In genomic region chr13:36919206-36919832, GRCh38 we compare ENCODE assay signal across 8 cellular contexts. TPM values are rescaled to one million over a fixed set of nuclear protein-coding genes. Genes with fewer than 3 reads are reported as not detected.
DNase-seq lines count a peak whose midpoint lies in the region; ATAC-seq and TF ChIP-seq lines count a peak whose summit lies in the region.

No MANE protein-coding gene starts in this region.

- H3K4me3 Mint-ChIP-seq in activated T-helper 17 cell treated with anti-CD3 and anti-CD28 coated beads, Interleukin-2, amount 50 U/mL, for 72 hours = peak overlapping the region; percentile 30

- ATAC-seq in GM18511 (IDR thresholded peaks at IDR 0.05; ENCODE audit: unreplicated experiment) (peak; percentile 39), heart right ventricle (peak; percentile 40 to 80 (median 69)), GM18858 (IDR thresholded peaks at IDR 0.05; ENCODE audit: unreplicated experiment) (no peak), HG03378 (IDR thresholded peaks at IDR 0.05; ENCODE audit: unreplicated experiment) (no peak)
- ATAC-seq in activated T-helper 17 cell treated with anti-CD3 and anti-CD28 coated beads, Interleukin-2, amount 50 U/mL, for 72 hours (replicated peaks) = peak; percentile 31

- WGBS in heart right ventricle, 2 donors = 0 to 1% methylated on average over 42 to 50 of the region's 50 CpGs
- WGBS in prostate gland = 1% methylated on average over 43 of the region's 50 CpGs

- H3K36me3 ChIP-seq in MG63 (no peaks in the 10 kb centered on the region), heart right ventricle (no peaks in the 10 kb centered on the region), prostate gland (no peaks in the 10 kb centered on the region)

- intact Hi-C loops in heart right ventricle (cut with DNase I) (no loop called here), prostate gland (cut with DNase I) (loop anchor here (5.0 kb wide), 1 partner anchor 42 kb away; no protein-coding TSS in a partner anchor)

- no peak overlapping the region for H3K27ac Mint-ChIP-seq in activated T-helper 17 cell treated with anti-CD3 and anti-CD28 coated beads, Interleukin-2, amount 50 U/mL, for 72 hours

- no peaks in the 10 kb centered on the region for H3K9me3 Mint-ChIP-seq in activated T-helper 17 cell treated with anti-CD3 and anti-CD28 coated beads, Interleukin-2, amount 50 U/mL, for 72 hours

- H3K4me1 Mint-ChIP-seq in activated T-helper 17 cell treated with anti-CD3 and anti-CD28 coated beads, Interleukin-2, amount 50 U/mL, for 72 hours = no peaks in the 10 kb centered on the region

- TF ChIP-seq CTCF in heart right ventricle (IDR thresholded peaks at IDR 0.05) (no peak), prostate gland (IDR thresholded peaks at IDR 0.05) (no peak)

- H3K27ac ChIP-seq in heart right ventricle (peak overlapping the region; percentile 38 to 80 (median 66)), prostate gland (peak overlapping the region; percentile 85 to 88)

- no peaks in the 10 kb centered on the region for H3K36me3 Mint-ChIP-seq in activated T-helper 17 cell treated with anti-CD3 and anti-CD28 coated beads, Interleukin-2, amount 50 U/mL, for 72 hours (ENCODE audit: low read depth)

- H3K4me3 ChIP-seq in MG63 (peak overlapping the region; percentile 62), heart right ventricle (peak overlapping the region; percentile 46 to 77 (median 70)), prostate gland (peak overlapping the region; percentile 59 to 67)

- no peak for TF ChIP-seq POLR2A in prostate gland (IDR thresholded peaks at IDR 0.05)

- no peaks in the 10 kb centered on the region for H3K9me3 ChIP-seq in MG63
- no peaks in the 10 kb centered on the region for H3K9me3 ChIP-seq in heart right ventricle
- H3K9me3 ChIP-seq in prostate gland = no peaks in the 10 kb centered on the region

- H3K4me1 ChIP-seq in heart right ventricle (peaks cover 0 to 27% (median 9%) of the 10 kb centered on the region in 9 donors), prostate gland (replicated peaks) (no peaks in the 10 kb centered on the region)

- H3K27me3 Mint-ChIP-seq in activated T-helper 17 cell treated with anti-CD3 and anti-CD28 coated beads, Interleukin-2, amount 50 U/mL, for 72 hours = peaks cover 52% of the 10 kb centered on the region

- DNase-seq in A172 (ENCODE audit: low spot score) (peak; percentile 7), MG63 (peak; percentile 74), heart right ventricle (peak; percentile 29 to 33), prostate gland (ENCODE audit: low spot score) (peak; percentile 55)

- H3K27me3 ChIP-seq in MG63 = no peaks in the 10 kb centered on the region
- peaks cover 0 to 58% (median 0%) of the 10 kb centered on the region in 7 donors for H3K27me3 ChIP-seq in heart right ventricle
- no peaks in the 10 kb centered on the region for H3K27me3 ChIP-seq in prostate gland (replicated peaks; ENCODE audit: insufficient read depth)

RNA-seq across cellular contexts. Expression of gene SMAD9, which starts 0.7 kb away (rescaled TPM):
- total RNA-seq in A172 (2014; rRNA removed; shearing (Covaris generic)) = 2.1 and 5.2 TPM in 2 replicates
- total RNA-seq in MG63 (2014; rRNA removed; shearing (Covaris generic); ENCODE audit: low replicate concordance) = 7.0 and 7.6 TPM in 2 replicates
- under 1 TPM in 1 of 2 donors, not detected in 1; 0.42 TPM for total RNA-seq in activated T-helper 17 cell treated with anti-CD3 and anti-CD28 coated beads, Interleukin-2, amount 50 U/mL, for 72 hours
- total RNA-seq in heart right ventricle (1 to 10 TPM; 2.4 to 7.8 (median 3.5) TPM), prostate gland (10 to 100 TPM; 25.1 to 30.7 TPM)
- polyA plus RNA-seq in heart right ventricle = 1 to 10 TPM; 1.2 to 1.3 TPM

Comparison
In these comparisons a context has a peak if more than half of its experiments do, and no peak if none do; other contexts are left out.
1. DNase-seq: peak in every context shown above with its lines; median percentile 74 in MG63; 55 in prostate gland; 31 in heart right ventricle; 7 in A172.
2. ATAC-seq: peak in GM18511 (single experiment), activated T-helper 17 cell treated with anti-CD3 and anti-CD28 coated beads, Interleukin-2, amount 50 U/mL, for 72 hours (single experiment) and heart right ventricle (8 of 8); none in GM18858 (single experiment) and HG03378 (single experiment).
3. Peak in every context shown above with its lines, with median percentiles within 50 percentile points of each other: H3K4me3 ChIP-seq.